In genomic region chr17:21016826-21017225, GRCh38 we compare ENCODE assay signal across 33 cellular contexts.
"Had no signal": no experiment of that assay in that cellular context is flagged by ENCODE, and none has a peak within 500 bp of the region (broad histone marks: within the 10 kb centered on the region; RNA-seq: fewer than 3 reads in every experiment).

No MANE protein-coding gene starts in this region.

- H3K9me3 ChIP-seq: adrenal gland, body of pancreas, breast epithelium, MG63 had no signal

- H3K27me3 Mint-ChIP-seq: activated CD4-positive, alpha-beta memory T cell treated with anti-CD3 and anti-CD28 coated beads, Interleukin-2, amount 10 ng/mL, durations not matched to agents 7 days and 5 days; activated naive CD4-positive, alpha-beta T cell treated with anti-CD3 and anti-CD28 coated beads, Interleukin-2, amount 10 ng/mL, durations not matched to agents 7 days and 5 days; activated naive CD8-positive, alpha-beta T cell treated with anti-CD3 and anti-CD28 coated beads, Interleukin-2, amount 10 ng/mL, durations not matched to agents 7 days and 5 days had no signal

- DNase-seq: activated CD4-positive, alpha-beta memory T cell treated with anti-CD3 and anti-CD28 coated beads, Interleukin-2, amount 10 ng/mL, durations not matched to agents 7 days and 5 days; activated CD4-positive, alpha-beta T cell treated with anti-CD3 and anti-CD28 coated beads for 1 hour; activated CD4-positive, alpha-beta T cell treated with anti-CD3 and anti-CD28 coated beads for 48 hours; activated CD4-positive, CD25-positive, alpha-beta regulatory T cell; activated gamma-delta T cell; activated naive CD4-positive, alpha-beta T cell treated with anti-CD3 and anti-CD28 coated beads, Interleukin-2, amount 10 ng/mL, durations not matched to agents 7 days and 5 days; activated naive CD8-positive, alpha-beta T cell treated with anti-CD3 and anti-CD28 coated beads, Interleukin-2, amount 10 ng/mL, durations not matched to agents 7 days and 5 days; activated T-cell treated with anti-CD3 and anti-CD28 coated beads, Interleukin-2, amount 50 U/mL, for 1 hour; Kasumi-1; KG1; MG63; NCI-H1048; NCI-H1105 treated with DMSO at 0.1 percent for 48 hours; NCI-H1436; NCI-H1694; NCI-H1930; NCI-H2081 treated with DMSO at 0.1 percent for 48 hours; NCI-H226; NCI-H446 treated with DMSO at 0.1 percent for 48 hours; NCI-H524; NCI-H69; PC-3; SW 1271; T-helper 1 cell; T-helper 2 cell; T-helper 9 cell had no signal

- H3K27ac ChIP-seq: adrenal gland, body of pancreas, breast epithelium, RWPE1, VCaP had no signal

- H3K27me3 ChIP-seq: adrenal gland, body of pancreas, breast epithelium, MG63 had no signal

- H3K4me3 Mint-ChIP-seq: activated CD4-positive, alpha-beta memory T cell treated with anti-CD3 and anti-CD28 coated beads, Interleukin-2, amount 10 ng/mL, durations not matched to agents 7 days and 5 days; activated naive CD4-positive, alpha-beta T cell treated with anti-CD3 and anti-CD28 coated beads, Interleukin-2, amount 10 ng/mL, durations not matched to agents 7 days and 5 days; activated naive CD8-positive, alpha-beta T cell treated with anti-CD3 and anti-CD28 coated beads, Interleukin-2, amount 10 ng/mL, durations not matched to agents 7 days and 5 days had no signal

- H3K4me1 ChIP-seq: body of pancreas, breast epithelium had no signal

- H3K27ac Mint-ChIP-seq: activated CD4-positive, alpha-beta memory T cell treated with anti-CD3 and anti-CD28 coated beads, Interleukin-2, amount 10 ng/mL, durations not matched to agents 7 days and 5 days; activated naive CD4-positive, alpha-beta T cell treated with anti-CD3 and anti-CD28 coated beads, Interleukin-2, amount 10 ng/mL, durations not matched to agents 7 days and 5 days; activated T-helper 2 cell treated with anti-CD3 and anti-CD28 coated beads, Interferon-gamma antibody, Interleukin-2, Interleukin-4, amounts not matched to agents 10 μg/mL and 5 μg/mL and 100 μg/mL, durations not matched to agents 14 hours and 24 hours and 36 hours had no signal

- H3K4me3 ChIP-seq: adrenal gland, body of pancreas, breast epithelium, MG63 had no signal

- H3K9me3 Mint-ChIP-seq: activated CD4-positive, alpha-beta memory T cell treated with anti-CD3 and anti-CD28 coated beads, Interleukin-2, amount 10 ng/mL, durations not matched to agents 7 days and 5 days; activated naive CD4-positive, alpha-beta T cell treated with anti-CD3 and anti-CD28 coated beads, Interleukin-2, amount 10 ng/mL, durations not matched to agents 7 days and 5 days; activated naive CD8-positive, alpha-beta T cell treated with anti-CD3 and anti-CD28 coated beads, Interleukin-2, amount 10 ng/mL, durations not matched to agents 7 days and 5 days; activated T-helper 2 cell treated with anti-CD3 and anti-CD28 coated beads, Interferon-gamma antibody, Interleukin-2, Interleukin-4, amounts not matched to agents 10 μg/mL and 5 μg/mL and 100 μg/mL, durations not matched to agents 14 hours and 24 hours and 36 hours had no signal

- ATAC-seq: body of pancreas, PC-3, Right ventricle myocardium inferior had no signal
